8 cellular contexts compared by ENCODE assay signal in genomic region chr4:176791591-176792347, GRCh38. TPM values are rescaled to one million over a fixed set of nuclear protein-coding genes. Genes with fewer than 3 reads are reported as not detected.
DNase-seq lines count a peak whose midpoint lies in the region; ATAC-seq and TF ChIP-seq lines count a peak whose summit lies in the region.

No MANE protein-coding gene starts in this region.

- H3K27me3 Mint-ChIP-seq in activated naive CD4-positive, alpha-beta T cell treated with anti-CD3 and anti-CD28 coated beads, Interleukin-2, amount 10 ng/mL, durations not matched to agents 7 days and 5 days, result peaks cover 34% of the 10 kb centered on the region
- H3K27me3 Mint-ChIP-seq in naive thymus-derived CD8-positive, alpha-beta T cell, result peaks cover 31 to 58% (median 45%) of the 10 kb centered on the region in 5 donors

- H3K4me3 ChIP-seq in Loucy (ENCODE audit: low read length, poor library complexity, severe bottlenecking) (peak overlapping the region; percentile 57), epithelial cell of proximal tubule (ENCODE audit: low read depth, low read length) (peak overlapping the region; percentile 58)

- H3K27ac Mint-ChIP-seq in activated naive CD4-positive, alpha-beta T cell treated with anti-CD3 and anti-CD28 coated beads, Interleukin-2, amount 10 ng/mL, durations not matched to agents 7 days and 5 days, result no peak overlapping the region
- H3K27ac Mint-ChIP-seq in naive thymus-derived CD8-positive, alpha-beta T cell, result no peak overlapping the region

- peaks cover 7% of the 10 kb centered on the region for H3K27me3 ChIP-seq in Loucy (ENCODE audit: insufficient read depth, low read length, poor library complexity, severe bottlenecking)

- H2AFZ ChIP-seq in Loucy (ENCODE audit: low read length), result peak overlapping the region; percentile 45; the same call in 1 of the 2 replicates

- ATAC-seq in naive thymus-derived CD8-positive, alpha-beta T cell, result no peak
- ATAC-seq in GM18517 (IDR thresholded peaks at IDR 0.05; ENCODE audit: unreplicated experiment), result no peak

- H3K36me3 Mint-ChIP-seq in activated naive CD4-positive, alpha-beta T cell treated with anti-CD3 and anti-CD28 coated beads, Interleukin-2, amount 10 ng/mL, durations not matched to agents 7 days and 5 days, result no peaks in the 10 kb centered on the region
- H3K36me3 Mint-ChIP-seq in naive thymus-derived CD8-positive, alpha-beta T cell, result peaks cover 0 to 4% (median 0%) of the 10 kb centered on the region in 3 donors

- H3K4me1 ChIP-seq in Loucy (ENCODE audit: insufficient read depth, low read length, poor library complexity, severe bottlenecking), result peaks cover 3% of the 10 kb centered on the region

- CTCF ChIA-PET in activated naive CD4-positive, alpha-beta T cell treated with anti-CD3 and anti-CD28 coated beads, Interleukin-2, amount 10 ng/mL, durations not matched to agents 7 days and 5 days (lab: Charles Lee), result interaction anchor here (0.6 to 1.5 kb wide), 3 partner anchors 132 to 256 kb away, joined by 3 to 5 read pairs (median 3); no protein-coding TSS in a partner anchor

- no peak overlapping the region for H3K9ac ChIP-seq in Loucy (ENCODE audit: low read depth, low read length, poor library complexity, severe bottlenecking)

- H3K79me2 ChIP-seq in Loucy (ENCODE audit: insufficient read depth, low read length), result no peaks in the 10 kb centered on the region

- no peaks in the 10 kb centered on the region for H4K20me1 ChIP-seq in Loucy (ENCODE audit: insufficient read depth, low read length, poor library complexity, severe bottlenecking)

- no peaks in the 10 kb centered on the region for H3K9me2 ChIP-seq in Loucy (replicated peaks; ENCODE audit: low read depth, low read length)

- H3F3A ChIP-seq in Loucy (ENCODE audit: low read depth), result no peaks in the 10 kb centered on the region

- H3K4me2 ChIP-seq in Loucy (ENCODE audit: low read depth, low read length, poor library complexity, severe bottlenecking), result peak overlapping the region; percentile 65

- no peak for TF ChIP-seq CTCF in Loucy (conservative IDR thresholded peaks at IDR 0.05; ENCODE audit: low read length)
- no peak for TF ChIP-seq CTCF in epithelial cell of proximal tubule (conservative IDR thresholded peaks at IDR 0.05; ENCODE audit: low read depth, low read length)

- H3K4me3 Mint-ChIP-seq in activated naive CD4-positive, alpha-beta T cell treated with anti-CD3 and anti-CD28 coated beads, Interleukin-2, amount 10 ng/mL, durations not matched to agents 7 days and 5 days, result peak overlapping the region; percentile 3
- H3K4me3 Mint-ChIP-seq in naive thymus-derived CD8-positive, alpha-beta T cell, result peak overlapping the region in 6 of 10 donors; percentile 2 to 33 (median 16)

- H3K9me3 Mint-ChIP-seq in activated naive CD4-positive, alpha-beta T cell treated with anti-CD3 and anti-CD28 coated beads, Interleukin-2, amount 10 ng/mL, durations not matched to agents 7 days and 5 days, result no peaks in the 10 kb centered on the region
- H3K9me3 Mint-ChIP-seq in naive thymus-derived CD8-positive, alpha-beta T cell, result peaks cover 0 to 6% (median 0%) of the 10 kb centered on the region in 9 donors

- no peaks in the 10 kb centered on the region for H3K36me3 ChIP-seq in Loucy (ENCODE audit: insufficient read depth, low read length)

- H3K9me3 ChIP-seq in Loucy (ENCODE audit: insufficient read depth, low read depth, low read length), result no peaks in the 10 kb centered on the region

- POLR2A ChIA-PET in naive thymus-derived CD8-positive, alpha-beta T cell (lab: Charles Lee), result no interaction called here

- peaks cover 5% of the 10 kb centered on the region for H3K4me1 Mint-ChIP-seq in activated naive CD4-positive, alpha-beta T cell treated with anti-CD3 and anti-CD28 coated beads, Interleukin-2, amount 10 ng/mL, durations not matched to agents 7 days and 5 days
- peaks cover 0 to 14% (median 4%) of the 10 kb centered on the region in 4 donors for H3K4me1 Mint-ChIP-seq in naive thymus-derived CD8-positive, alpha-beta T cell

- DNase-seq in activated naive CD4-positive, alpha-beta T cell treated with anti-CD3 and anti-CD28 coated beads, Interleukin-2, amount 10 ng/mL, durations not matched to agents 7 days and 5 days, result no peak
- no peak for DNase-seq in activated naive CD4-positive, alpha-beta T cell treated with anti-CD3 and anti-CD28 coated beads, Interleukin-2, amount 50 U/mL, for 16 hours
- no peak for DNase-seq in epithelial cell of proximal tubule (ENCODE audit: low read depth)
- no peak for DNase-seq in naive thymus-derived CD8-positive, alpha-beta T cell
- no peak for DNase-seq in cerebellar cortex (ENCODE audit: low spot score)
- DNase-seq in stimulated activated CD4-positive, alpha-beta T cell treated with anti-CD3 and anti-CD28 coated beads, Interleukin-12 subunit alpha, Interleukin-12 subunit beta, amount 100 ng/mL, for 4 hours, result no peak

RNA-seq across cellular contexts. Expression of gene VEGFC, which starts 1.0 kb away (rescaled TPM):
- total RNA-seq in epithelial cell of proximal tubule, result 3.2 and 11.0 TPM in 2 replicates
- not detected for total RNA-seq in naive thymus-derived CD8-positive, alpha-beta T cell
- not detected for polyA plus RNA-seq in naive thymus-derived CD8-positive, alpha-beta T cell
